16 cellular contexts compared by ENCODE assay signal in the genomic region with DNA sequence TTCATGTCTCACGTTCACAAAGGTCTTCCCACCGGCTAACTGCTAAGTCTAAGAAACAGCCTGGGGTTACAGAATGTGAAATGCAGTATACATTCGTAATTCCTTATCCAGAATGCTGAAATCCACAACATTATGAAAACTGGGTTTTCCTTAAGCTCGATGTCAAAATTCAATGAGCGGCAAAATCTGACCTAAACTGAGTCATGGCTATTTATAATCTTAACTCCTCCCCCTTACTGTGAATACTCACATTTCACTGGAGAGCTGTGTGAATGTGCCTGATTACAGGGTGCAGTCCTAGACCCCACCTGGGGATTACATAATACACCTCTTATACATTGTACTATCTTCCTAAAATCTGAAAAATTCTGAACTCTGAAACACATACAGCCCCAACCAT.
"Had no signal": no experiment of that assay in that cellular context is flagged by ENCODE, and none has a peak within 500 bp of the region (broad histone marks: within the 10 kb centered on the region; RNA-seq: fewer than 3 reads in every experiment).

No MANE protein-coding gene starts in this region.

- H3K4me1 Mint-ChIP-seq: endodermal cell, natural killer cell had no signal

- H3K4me1 ChIP-seq: heart left ventricle, left lung, psoas muscle, right lobe of liver, spleen had no signal

- H3K27me3 Mint-ChIP-seq: activated CD4-positive, alpha-beta memory T cell treated with anti-CD3 and anti-CD28 coated beads, Interleukin-2, amount 10 ng/mL, durations not matched to agents 7 days and 5 days; activated naive CD8-positive, alpha-beta T cell treated with anti-CD3 and anti-CD28 coated beads, Interleukin-2, amount 10 ng/mL, durations not matched to agents 7 days and 5 days; type B pancreatic cell had no signal

- DNase-seq: activated CD4-positive, alpha-beta memory T cell treated with anti-CD3 and anti-CD28 coated beads, Interleukin-2, amount 10 ng/mL, durations not matched to agents 7 days and 5 days; activated gamma-delta T cell treated with Interleukin-2 at 50 U/mL for 16 hours; activated naive CD8-positive, alpha-beta T cell treated with anti-CD3 and anti-CD28 coated beads, Interleukin-2, amount 10 ng/mL, durations not matched to agents 7 days and 5 days; activated T-cell treated with anti-CD3 and anti-CD28 coated beads, Interleukin-2, amount 50 U/mL, for 72 hours; endodermal cell; heart left ventricle; mucosa of descending colon; natural killer cell; psoas muscle; right lobe of liver; spleen; stimulated activated CD4-positive, alpha-beta T cell treated with anti-CD3 and anti-CD28 coated beads, Interleukin-1b, Interleukin-23, amount 100 ng/mL, for 48 hours; stimulated activated naive CD4-positive, alpha-beta T cell; T-helper 9 cell had no signal

- H3K9me3 ChIP-seq: heart left ventricle, left lung, mucosa of descending colon, psoas muscle, right lobe of liver, spleen had no signal

- H3K27ac Mint-ChIP-seq: activated CD4-positive, alpha-beta memory T cell treated with anti-CD3 and anti-CD28 coated beads, Interleukin-2, amount 10 ng/mL, durations not matched to agents 7 days and 5 days; activated naive CD8-positive, alpha-beta T cell treated with anti-CD3 and anti-CD28 coated beads, Interleukin-2, amount 10 ng/mL, durations not matched to agents 7 days and 5 days; activated T-cell treated with anti-CD3 and anti-CD28 coated beads, Interleukin-2, amount 50 U/mL, for 72 hours; endodermal cell; natural killer cell; type B pancreatic cell had no signal

- H3K9me3 Mint-ChIP-seq: activated CD4-positive, alpha-beta memory T cell treated with anti-CD3 and anti-CD28 coated beads, Interleukin-2, amount 10 ng/mL, durations not matched to agents 7 days and 5 days; activated T-cell treated with anti-CD3 and anti-CD28 coated beads, Interleukin-2, amount 50 U/mL, for 72 hours; endodermal cell; natural killer cell; type B pancreatic cell had no signal

- H3K4me3 Mint-ChIP-seq: activated CD4-positive, alpha-beta memory T cell treated with anti-CD3 and anti-CD28 coated beads, Interleukin-2, amount 10 ng/mL, durations not matched to agents 7 days and 5 days; activated naive CD8-positive, alpha-beta T cell treated with anti-CD3 and anti-CD28 coated beads, Interleukin-2, amount 10 ng/mL, durations not matched to agents 7 days and 5 days; activated T-cell treated with anti-CD3 and anti-CD28 coated beads, Interleukin-2, amount 50 U/mL, for 72 hours; endodermal cell; natural killer cell; type B pancreatic cell had no signal

- H3K27ac ChIP-seq: heart left ventricle, left lung, psoas muscle, right lobe of liver, spleen had no signal

- ATAC-seq: activated T-cell treated with anti-CD3 and anti-CD28 coated beads, Interleukin-2, amount 50 U/mL, for 72 hours; heart left ventricle; left lung; mucosa of descending colon; natural killer cell; psoas muscle; right lobe of liver had no signal

- H3K4me3 ChIP-seq: heart left ventricle, left lung, mucosa of descending colon, psoas muscle, right lobe of liver, spleen had no signal

- H3K27me3 ChIP-seq: heart left ventricle, left lung, right lobe of liver, spleen had no signal
